ENCODE assay signal across 23 cellular contexts in genomic region chr6:106109043-106109442, GRCh38.
"Had no signal": no experiment of that assay in that cellular context is flagged by ENCODE, and none has a peak within 500 bp of the region (broad histone marks: within the 10 kb centered on the region; RNA-seq: fewer than 3 reads in every experiment).

No MANE protein-coding gene starts in this region.

- H3K4me3 ChIP-seq: breast epithelium, SJSA1 had no signal

- H3K9me3 ChIP-seq: breast epithelium, SJSA1 had no signal

- H3K27me3 Mint-ChIP-seq: activated CD8-positive, alpha-beta memory T cell treated with anti-CD3 and anti-CD28 coated beads, Interleukin-2, amount 10 ng/mL, durations not matched to agents 7 days and 5 days had no signal

- H3K27ac Mint-ChIP-seq: activated naive CD4-positive, alpha-beta T cell treated with anti-CD3 and anti-CD28 coated beads, Interleukin-2, amount 10 ng/mL, durations not matched to agents 7 days and 5 days; activated naive CD8-positive, alpha-beta T cell treated with anti-CD3 and anti-CD28 coated beads for 36 hours; activated T-helper 2 cell treated with anti-CD3 and anti-CD28 coated beads, Interferon-gamma antibody, Interleukin-2, Interleukin-4, amounts not matched to agents 10 μg/mL and 5 μg/mL and 100 μg/mL, durations not matched to agents 14 hours and 24 hours and 36 hours had no signal

- H3K36me3 ChIP-seq: breast epithelium had no signal

- H3K27me3 ChIP-seq: breast epithelium, SJSA1 had no signal

- ATAC-seq: activated CD4-positive, CD25-positive, alpha-beta regulatory T cell treated with anti-CD3 and anti-CD28 coated beads, Interleukin-2, amount 50 U/mL, for 24 hours; activated CD8-positive, alpha-beta memory T cell treated with anti-CD3 and anti-CD28 coated beads, Interleukin-2, amount 10 ng/mL, durations not matched to agents 7 days and 5 days; activated T-cell treated with anti-CD3 and anti-CD28 coated beads, Interleukin-2, amount 50 U/mL, for 4 hours; PC-3; SK-N-SH treated with all-trans-retinoic acid at 6 μM for 48 hours had no signal

- H3K4me1 ChIP-seq: breast epithelium had no signal

- DNase-seq: activated CD4-positive, alpha-beta T cell treated with anti-CD3 and anti-CD28 coated beads for 4 hours; activated CD8-positive, alpha-beta memory T cell treated with anti-CD3 and anti-CD28 coated beads, Interleukin-2, amount 10 ng/mL, durations not matched to agents 7 days and 5 days; activated gamma-delta T cell treated with Interleukin-2 at 50 U/mL for 16 hours; activated naive CD4-positive, alpha-beta T cell treated with anti-CD3 and anti-CD28 coated beads, Interleukin-2, amount 10 ng/mL, durations not matched to agents 7 days and 5 days; activated naive CD8-positive, alpha-beta T cell treated with anti-CD3 and anti-CD28 coated beads for 36 hours; activated T-cell treated with anti-CD3 and anti-CD28 coated beads, Interleukin-2, amount 50 U/mL, for 4 hours; caudate nucleus; Karpas-422; NCI-H1105 treated with DMSO at 0.1 percent for 48 hours; NCI-H1436 treated with DMSO at 0.1 percent for 48 hours; NCI-H187; NCI-H2081; NCI-H510A treated with DMSO at 0.1 percent for 48 hours; NCI-H69; PC-3; SHP77; T-helper 2 cell; T1000 had no signal

- H3K9me3 Mint-ChIP-seq: activated naive CD4-positive, alpha-beta T cell treated with anti-CD3 and anti-CD28 coated beads, Interleukin-2, amount 10 ng/mL, durations not matched to agents 7 days and 5 days; activated naive CD8-positive, alpha-beta T cell treated with anti-CD3 and anti-CD28 coated beads for 36 hours; activated T-cell treated with anti-CD3 and anti-CD28 coated beads, Interleukin-2, amount 50 U/mL, for 4 hours; activated T-helper 2 cell treated with anti-CD3 and anti-CD28 coated beads, Interferon-gamma antibody, Interleukin-2, Interleukin-4, amounts not matched to agents 10 μg/mL and 5 μg/mL and 100 μg/mL, durations not matched to agents 14 hours and 24 hours and 36 hours had no signal

- H3K4me3 Mint-ChIP-seq: activated CD8-positive, alpha-beta memory T cell treated with anti-CD3 and anti-CD28 coated beads, Interleukin-2, amount 10 ng/mL, durations not matched to agents 7 days and 5 days; activated naive CD4-positive, alpha-beta T cell treated with anti-CD3 and anti-CD28 coated beads, Interleukin-2, amount 10 ng/mL, durations not matched to agents 7 days and 5 days; activated naive CD8-positive, alpha-beta T cell treated with anti-CD3 and anti-CD28 coated beads for 36 hours had no signal

- H3K27ac ChIP-seq: breast epithelium, SJSA1 had no signal
